Comparison of ENCODE assay signal across 1 cellular context in the genomic region with DNA sequence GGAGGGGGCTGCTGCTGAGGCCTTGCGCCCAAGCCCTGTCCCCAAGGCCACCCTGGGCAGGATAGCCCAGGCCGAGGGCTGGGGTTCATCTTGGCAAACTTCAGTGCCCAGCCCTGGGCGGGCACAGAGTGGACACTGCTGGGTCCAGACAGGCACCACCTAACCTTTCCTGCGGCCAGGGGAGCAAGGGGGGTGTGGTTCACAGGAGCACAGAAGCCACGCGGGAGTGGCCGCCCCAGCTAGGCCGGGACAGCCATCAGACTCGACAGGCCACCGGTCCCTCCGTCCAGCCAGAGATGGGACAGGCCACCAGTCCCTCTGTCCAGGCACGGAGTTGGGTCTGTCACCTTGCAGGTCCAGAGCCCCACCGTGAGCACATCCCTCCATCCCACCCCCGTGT.
TF ChIP-seq lines count a peak whose summit lies in the region.

No MANE protein-coding gene starts in this region.

TF ChIP-seq in K562, 482 proteins besides CTCF, POLR2A, EP300 and RAD21:
- TF ChIP-seq ZNF408 (CRISPR knock-in tag; IDR thresholded peaks at IDR 0.05; ENCODE audit: low read depth) (no peak), HNRNPK (IDR thresholded peaks at IDR 0.05; ENCODE audit: low read depth, low read length, poor library complexity, severe bottlenecking) (no peak), HMGN3 (IDR thresholded peaks at IDR 0.05; ENCODE audit: borderline replicate concordance, extremely low read depth, insufficient read length, low read depth, low read length) (no peak), TEAD1 (CRISPR knock-in tag; IDR thresholded peaks at IDR 0.05) (no peak), POLR3A (IDR thresholded peaks at IDR 0.05; ENCODE audit: borderline replicate concordance, extremely low read depth, insufficient read depth, insufficient read length) (no peak), ZNF143 (CRISPR knock-in tag; IDR thresholded peaks at IDR 0.05) (no peak), NR2C1 (IDR thresholded peaks at IDR 0.05) (no peak), NR2C1 (tag; IDR thresholded peaks at IDR 0.05) (no peak), FOXA1 (IDR thresholded peaks at IDR 0.05; ENCODE audit: borderline replicate concordance) (no peak), POLR2AphosphoS2 (IDR thresholded peaks at IDR 0.05; ENCODE audit: low read length) (no peak), PRPF4 (IDR thresholded peaks at IDR 0.05; ENCODE audit: insufficient read depth, low read depth, low read length, poor library complexity, severe bottlenecking) (no peak)
